In genomic region chr22:40347300-40347699, GRCh38 we compare ENCODE assay signal across 9 cellular contexts. TPM values are rescaled to one million over a fixed set of nuclear protein-coding genes. Genes with fewer than 3 reads are reported as not detected.
DNase-seq lines count a peak whose midpoint lies in the region; ATAC-seq, FAIRE-seq and TF ChIP-seq lines count a peak whose summit lies in the region.
"Had no signal": no experiment of that assay in that cellular context is flagged by ENCODE, and none has a peak within 500 bp of the region (broad histone marks: within the 10 kb centered on the region; RNA-seq: fewer than 3 reads in every experiment).

No MANE protein-coding gene starts in this region.

- H3K27ac ChIP-seq in RWPE1 (peak overlapping the region; percentile 93), esophagus muscularis mucosa (replicated peaks in 1 of 4) (peak overlapping the region; percentile 86 to 90 (median 88))

- H3K27ac Mint-ChIP-seq in Calu3 (ENCODE audit: unreplicated experiment), result peak overlapping the region; percentile 92
- H3K27ac Mint-ChIP-seq in progenitor cell of endocrine pancreas, result peak overlapping the region; percentile 99

- 20% methylated on average over 10 of the region's 10 CpGs for WGBS in esophagus muscularis mucosa

- no peak for TF ChIP-seq EP300 in esophagus muscularis mucosa (IDR thresholded peaks at IDR 0.05)

- POLR2A ChIA-PET in RWPE1 (lab: Yijun Ruan, JAX; ENCODE audit: low non-redundant PET), result interaction anchor here (0.7 kb wide), 1 partner anchor 812 kb away, joined by 3 read pairs; no protein-coding TSS in a partner anchor

- no peak for ATAC-seq in GM21529 (IDR thresholded peaks at IDR 0.05; ENCODE audit: unreplicated experiment)
- no peak for ATAC-seq in mucosa of descending colon

- H3K9me3 ChIP-seq in esophagus muscularis mucosa (no peaks in the 10 kb centered on the region), mucosa of descending colon (no peaks in the 10 kb centered on the region)

- CTCF ChIA-PET in Calu3 (lab: Charles Lee) (interaction anchor here (0.7 to 1.4 kb wide), 3 partner anchors 253 to 303 kb away, joined by 3 to 4 read pairs (median 4); no protein-coding TSS in a partner anchor), RWPE1 (lab: Yijun Ruan, JAX) (interaction anchor here (0.6 to 0.8 kb wide), 3 partner anchors 118 to 306 kb away, joined by 3 read pairs; no protein-coding TSS in a partner anchor)

- H3K4me1 ChIP-seq in esophagus muscularis mucosa (peaks cover 20 to 32% (median 29%) of the 10 kb centered on the region in 4 donors), mucosa of descending colon (ENCODE audit: low read depth) (peaks cover 22% of the 10 kb centered on the region)

- peak; percentile 4 for DNase-seq in Calu3
- DNase-seq in RWPE1 (ENCODE audit: low spot score), result no peak
- no peak for DNase-seq in esophagus muscularis mucosa (ENCODE audit: extremely low spot score)
- no peak for DNase-seq in progenitor cell of endocrine pancreas (ENCODE audit: low spot score, unreplicated experiment)
- no peak for DNase-seq in mucosa of descending colon
- no peak for DNase-seq in D721Med (ENCODE audit: insufficient read length, low spot score)
- DNase-seq in NCI-H226, result no peak
- DNase-seq: T1000 had no signal

- peak overlapping the region; percentile 67 to 93 (median 81) for H3K4me3 ChIP-seq in esophagus muscularis mucosa
- H3K4me3 ChIP-seq in mucosa of descending colon, result no peak overlapping the region

- no peak for TF ChIP-seq POLR2A in esophagus muscularis mucosa (IDR thresholded peaks at IDR 0.05; ENCODE audit: low read depth)

- no peaks in the 10 kb centered on the region for H3K9me3 Mint-ChIP-seq in Calu3 (ENCODE audit: low read depth, unreplicated experiment)
- H3K9me3 Mint-ChIP-seq in progenitor cell of endocrine pancreas (ENCODE audit: low read depth), result no peaks in the 10 kb centered on the region

- no peak for FAIRE-seq in D721Med (lab: Jason Lieb, UNC)

- TF ChIP-seq CTCF in Calu3 (IDR thresholded peaks at IDR 0.05; ENCODE audit: unreplicated experiment), result no peak
- no peak for TF ChIP-seq CTCF in RWPE1 (conservative IDR thresholded peaks at IDR 0.05; ENCODE audit: low read depth)
- no peak for TF ChIP-seq CTCF in esophagus muscularis mucosa (IDR thresholded peaks at IDR 0.05)
- TF ChIP-seq CTCF in progenitor cell of endocrine pancreas (IDR thresholded peaks at IDR 0.05; ENCODE audit: unreplicated experiment), result no peak
- no peak for TF ChIP-seq CTCF in mucosa of descending colon (IDR thresholded peaks at IDR 0.05)
- no peak for TF ChIP-seq CTCF in D721Med (IDR thresholded peaks at IDR 0.05; ENCODE audit: insufficient read depth, missing control alignments)

- H3K36me3 Mint-ChIP-seq in Calu3 (ENCODE audit: insufficient read depth, unreplicated experiment) (peaks cover 56% of the 10 kb centered on the region), progenitor cell of endocrine pancreas (ENCODE audit: insufficient read depth) (peaks cover 3% of the 10 kb centered on the region)

- H3K4me1 Mint-ChIP-seq in Calu3 (ENCODE audit: low read depth, unreplicated experiment) (peaks cover 20% of the 10 kb centered on the region), progenitor cell of endocrine pancreas (ENCODE audit: low read depth) (peaks cover 13% of the 10 kb centered on the region)

- BruUV-seq in Calu3 (replicated peaks; lab: Mats Ljungman, UMichigan), result TSS peak; percentile 58

- no peaks in the 10 kb centered on the region for H3K27me3 Mint-ChIP-seq in Calu3 (ENCODE audit: unreplicated experiment)
- no peaks in the 10 kb centered on the region for H3K27me3 Mint-ChIP-seq in progenitor cell of endocrine pancreas

- intact Hi-C loops in Calu3 (cut with micrococcal nuclease; ENCODE audit: unreplicated experiment) (loop anchor here (2.0 to 5.0 kb wide), 2 partner anchors 190 to 302 kb away; no protein-coding TSS in a partner anchor), esophagus muscularis mucosa (cut with DNase I) (loop anchor here (2.0 to 5.0 kb wide), 2 partner anchors 302 to 815 kb away; partner anchors contain the start of gene RPS19BP1), mucosa of descending colon (cut with DNase I, micrococcal nuclease) (loop anchor here in 1 of 2 donors (10.0 kb wide), 2 partner anchors 302 to 812 kb away; partner anchors contain the start of gene RPS19BP1)

- H3K27me3 ChIP-seq in esophagus muscularis mucosa, result no peaks in the 10 kb centered on the region

- peak overlapping the region; percentile 88 for H3K4me3 Mint-ChIP-seq in Calu3 (ENCODE audit: low read depth, unreplicated experiment)
- H3K4me3 Mint-ChIP-seq in progenitor cell of endocrine pancreas (ENCODE audit: low read depth), result peak overlapping the region; percentile 99

- H3K36me3 ChIP-seq in esophagus muscularis mucosa (peaks cover 21 to 41% (median 35%) of the 10 kb centered on the region in 4 donors), mucosa of descending colon (ENCODE audit: low read depth) (no peaks in the 10 kb centered on the region)

RNA-seq across cellular contexts. Expression of gene ADSL, which starts 1.0 kb away (rescaled TPM):
- total RNA-seq in Calu3 (2022), result 89.0 and 96.3 TPM in 2 replicates
- total RNA-seq in esophagus muscularis mucosa, result 10 to 100 TPM; 58.7 to 91.1 (median 76.3) TPM
- 83.0 and 85.0 TPM in 2 replicates for total RNA-seq in progenitor cell of endocrine pancreas
- total RNA-seq in mucosa of descending colon, result 10 to 100 TPM; 34.0 to 48.1 (median 42.8) TPM

RNA-seq across cellular contexts. Expression of gene SGSM3, which starts 23.1 kb away (rescaled TPM):
- total RNA-seq in Calu3 (2022), result 70.6 and 83.3 TPM in 2 replicates
- total RNA-seq in esophagus muscularis mucosa, result 10 to 100 TPM; 29.2 to 53.0 (median 37.1) TPM
- 106 and 117 TPM in 2 replicates for total RNA-seq in progenitor cell of endocrine pancreas
- total RNA-seq in mucosa of descending colon, result 100 to 1,000 TPM in 2 of 3 donors, 10 to 100 TPM in 1; 89.8 to 128 (median 108) TPM
